8 cellular contexts compared by ENCODE assay signal in genomic region chr17:77280304-77280910, GRCh38.
A peak's percentile ranks its signal among the peaks of the same experiment; 100 is the strongest.
DNase-seq lines count a peak whose midpoint lies in the region; ATAC-seq and TF ChIP-seq lines count a peak whose summit lies in the region.

No MANE protein-coding gene starts in this region.

- no peaks in the 10 kb centered on the region for H3K9me3 ChIP-seq in BLaER1 treated with 17β-estradiol and CSF1 and Interleukin-3, amounts not matched to agents 10 nM and 100 nM (replicated peaks in 1 of 11)
- no peaks in the 10 kb centered on the region for H3K9me3 ChIP-seq in SJSA1 (replicated peaks)
- no peaks in the 10 kb centered on the region for H3K9me3 ChIP-seq in skeletal muscle tissue (ENCODE audit: control insufficient read depth in 3 of 3, low read length in 3 of 3)

- H3K27ac ChIP-seq in BLaER1 treated with 17β-estradiol and CSF1 and Interleukin-3, amounts not matched to agents 10 nM and 100 nM, result peak overlapping the region in 1 of 11 experiments; percentile 33; a peak in 2 of 22 replicates
- H3K27ac ChIP-seq in SJSA1, result no peak overlapping the region
- H3K27ac ChIP-seq in skeletal muscle tissue (ENCODE audit: low read depth, low read length), result no peak overlapping the region

- H3K4me2 ChIP-seq in BLaER1 treated with 17β-estradiol and CSF1 and Interleukin-3, amounts not matched to agents 10 nM and 100 nM, result peak overlapping the region; percentile 84 to 99 (median 95)

- peak; percentile 15 for ATAC-seq in GM21825 (IDR thresholded peaks at IDR 0.05; ENCODE audit: unreplicated experiment)
- no peak for ATAC-seq in HG02885 (IDR thresholded peaks at IDR 0.05; ENCODE audit: poor library complexity, unreplicated experiment)

- H4K20me1 ChIP-seq in BLaER1 treated with 17β-estradiol and CSF1 and Interleukin-3, amounts not matched to agents 10 nM and 100 nM, result peaks cover 0 to 6% (median 0%) of the 10 kb centered on the region in 11 experiments; a peak in 1 of 22 replicates

- H3K4me1 ChIP-seq in BLaER1 treated with 17β-estradiol and CSF1 and Interleukin-3, amounts not matched to agents 10 nM and 100 nM, result peaks cover 29 to 93% (median 32%) of the 10 kb centered on the region in 10 experiments
- H3K4me1 ChIP-seq in SJSA1 (replicated peaks) (peaks cover 39% of the 10 kb centered on the region), skeletal muscle tissue (ENCODE audit: control insufficient read depth in 3 of 3, insufficient read depth in 3 of 3, low read length in 3 of 3) (peaks cover 6 to 26% (median 22%) of the 10 kb centered on the region in 3 donors)

- H3K27me3 ChIP-seq in BLaER1 treated with 17β-estradiol and CSF1 and Interleukin-3, amounts not matched to agents 10 nM and 100 nM, result peaks cover 22 to 49% (median 36%) of the 10 kb centered on the region in 11 experiments
- H3K27me3 ChIP-seq in SJSA1 (replicated peaks) (no peaks in the 10 kb centered on the region), skeletal muscle tissue (ENCODE audit: control insufficient read depth in 3 of 3, insufficient read depth in 3 of 3, low read length in 3 of 3) (peaks cover 0 to 11% (median 7%) of the 10 kb centered on the region in 3 donors)

- DNase-seq in SJSA1 (ENCODE audit: low read depth in 1 of 2, low spot score in 2 of 2) (no peak), fibroblast of mammary gland (ENCODE audit: low read depth) (peak; percentile 80)
- DNase-seq in activated CD8-positive, alpha-beta memory T cell treated with anti-CD3 and anti-CD28 coated beads for 24 hours, result no peak
- DNase-seq in effector CD8-positive, alpha-beta T cell (lab: John Stamatoyannopoulos, UW), result no peak

- H3K4me3 ChIP-seq in BLaER1 treated with 17β-estradiol and CSF1 and Interleukin-3, amounts not matched to agents 10 nM and 100 nM, result peak overlapping the region; percentile 54 to 74 (median 66)
- H3K4me3 ChIP-seq in SJSA1 (peak overlapping the region; percentile 41), fibroblast of mammary gland (ENCODE audit: control insufficient read depth, low read depth, low read length) (peak overlapping the region; percentile 24), skeletal muscle tissue (ENCODE audit: low read length in 3 of 3) (peak overlapping the region; percentile 24 to 41 (median 37))

- TF ChIP-seq CTCF in fibroblast of mammary gland (conservative IDR thresholded peaks at IDR 0.05; ENCODE audit: control insufficient read depth, insufficient read depth, low read depth, low read length), result no peak

- no peaks in the 10 kb centered on the region for H3K36me3 ChIP-seq in BLaER1 treated with 17β-estradiol and CSF1 and Interleukin-3, amounts not matched to agents 10 nM and 100 nM
- H3K36me3 ChIP-seq in SJSA1, result no peaks in the 10 kb centered on the region
- no peaks in the 10 kb centered on the region for H3K36me3 ChIP-seq in skeletal muscle tissue (ENCODE audit: control insufficient read depth in 3 of 3, insufficient read depth in 3 of 3, low read length in 3 of 3)

- H3K9ac ChIP-seq in BLaER1 treated with 17β-estradiol and CSF1 and Interleukin-3, amounts not matched to agents 10 nM and 100 nM, result peak overlapping the region; percentile 4 to 73 (median 53); a peak in 18 of 22 replicates
- peak overlapping the region in 1 of 3 donors; percentile 33 for H3K9ac ChIP-seq in skeletal muscle tissue (ENCODE audit: low read depth in 1 of 3, low read length in 3 of 3)
